ENCODE assay signal across 20 cellular contexts in genomic region chr5:14056039-14056438, GRCh38.
DNase-seq lines count a peak whose midpoint lies in the region; ATAC-seq and TF ChIP-seq lines count a peak whose summit lies in the region.
"Had no signal": no experiment of that assay in that cellular context is flagged by ENCODE, and none has a peak within 500 bp of the region (broad histone marks: within the 10 kb centered on the region; RNA-seq: fewer than 3 reads in every experiment).

No MANE protein-coding gene starts in this region.

- H3F3A ChIP-seq in SK-N-SH (replicated peaks; ENCODE audit: insufficient read depth) = peaks cover 9% of the 10 kb centered on the region

- intact Hi-C loops in IMR-90 (cut with micrococcal nuclease) = no loop called here

- H3K9me1 ChIP-seq in IMR-90 (ENCODE audit: insufficient read depth, low read length) = peaks cover 18% of the 10 kb centered on the region

- in situ Hi-C loops in IMR-90 (cut with MboI; ENCODE audit: low sequenced_read_pairs) = no loop called here

- H3K4me3 Mint-ChIP-seq in osteocyte (ENCODE audit: unreplicated experiment) (no peak overlapping the region), mesothelial cell of epicardium (no peak overlapping the region)
- H3K4me3 Mint-ChIP-seq: CD14-positive monocyte; CD4-positive, alpha-beta T cell; CD8-positive, alpha-beta memory T cell had no signal

- TF ChIP-seq POLR2A in IMR-90 (IDR thresholded peaks at IDR 0.05; ENCODE audit: low read depth, low read length) = no peak

- H3K18ac ChIP-seq in IMR-90 (ENCODE audit: low read depth, low read length) = peak overlapping the region; percentile 97

- TF ChIP-seq EP300 in SK-N-SH (IDR thresholded peaks at IDR 0.05; ENCODE audit: borderline replicate concordance in 1 of 2, low read depth in 1 of 2, low read length in 1 of 2) = no peak

- H2AK5ac ChIP-seq in IMR-90 (ENCODE audit: low read depth, low read length) = peak overlapping the region; percentile 86

- peak overlapping the region; percentile 67; the same call in 1 of the 3 replicates for H2BK15ac ChIP-seq in IMR-90 (ENCODE audit: low read depth, low read length)

- H3K9me3 Mint-ChIP-seq in osteocyte (ENCODE audit: unreplicated experiment) (peaks cover 5% of the 10 kb centered on the region), mesothelial cell of epicardium (peaks cover 6% of the 10 kb centered on the region)
- H3K9me3 Mint-ChIP-seq: CD4-positive, alpha-beta T cell had no signal

- dilution Hi-C loops in IMR-90 (cut with HindIII; ENCODE audit: low sequenced_read_pairs, unreplicated experiment) = no loop called here

- peak overlapping the region; percentile 93 for H4K5ac ChIP-seq in IMR-90 (ENCODE audit: low read depth, low read length)

- no peaks in the 10 kb centered on the region for H3K9me2 ChIP-seq in SK-N-SH

- H3K27ac ChIP-seq in SK-N-SH (ENCODE audit: low read depth in 2 of 2, low read length in 1 of 2) (peak overlapping the region in 1 of 2 experiments; percentile 55; a peak in 1 of 4 replicates), IMR-90 (ENCODE audit: insufficient read depth, low read length) (peak overlapping the region; percentile 96)
- H3K27ac ChIP-seq: 22Rv1; BLaER1 treated with 17β-estradiol and CSF1 and Interleukin-3, amounts not matched to agents 10 nM and 100 nM had no signal

- H3K4ac ChIP-seq in IMR-90 (ENCODE audit: low read depth, low read length) = peak overlapping the region; percentile 85

- BruUV-seq in IMR-90 (replicated peaks; lab: Mats Ljungman, UMichigan) = no TSS peak

- peak overlapping the region; percentile 37; the same call in 1 of the 2 replicates for H3K4me2 ChIP-seq in SK-N-SH
- H3K4me2 ChIP-seq in IMR-90 (ENCODE audit: low read depth, low read length) = no peak overlapping the region
- H3K4me2 ChIP-seq: BLaER1 treated with 17β-estradiol and CSF1 and Interleukin-3, amounts not matched to agents 10 nM and 100 nM had no signal

- H3K4me1 ChIP-seq in SK-N-SH (ENCODE audit: control insufficient read depth in 1 of 2, insufficient read depth in 2 of 2, low read depth in 1 of 2, low read length in 1 of 2) = peaks cover 0 to 11% of the 10 kb centered on the region in 2 experiments; a peak in 2 of 4 replicates
- H3K4me1 ChIP-seq in IMR-90 (ENCODE audit: control insufficient read depth, insufficient read depth, low read length) = peaks cover 27% of the 10 kb centered on the region
- H3K4me1 ChIP-seq: BE2C; BLaER1 treated with 17β-estradiol and CSF1 and Interleukin-3, amounts not matched to agents 10 nM and 100 nM had no signal

- peak overlapping the region; percentile 100 for H2BK120ac ChIP-seq in IMR-90 (ENCODE audit: low read depth, low read length)

- no peaks in the 10 kb centered on the region for H3K27me3 Mint-ChIP-seq in osteocyte (ENCODE audit: unreplicated experiment)
- H3K27me3 Mint-ChIP-seq in mesothelial cell of epicardium (ENCODE audit: low read depth) = no peaks in the 10 kb centered on the region

- H3K56ac ChIP-seq in IMR-90 (ENCODE audit: extremely low read depth, insufficient read depth, low read length) = peak overlapping the region; percentile 55

- H3K9me3 ChIP-seq in SK-N-SH (no peaks in the 10 kb centered on the region), IMR-90 (ENCODE audit: control insufficient read depth, insufficient read depth, low read length) (peaks cover 2% of the 10 kb centered on the region; the same call in 1 of the 2 replicates)
- H3K9me3 ChIP-seq: BE2C had no signal

- H3K79me2 ChIP-seq in SK-N-SH (ENCODE audit: insufficient read depth) = no peaks in the 10 kb centered on the region

- H2AFZ ChIP-seq in SK-N-SH (ENCODE audit: low read depth) = no peak overlapping the region
- no peak overlapping the region for H2AFZ ChIP-seq in IMR-90 (replicated peaks; ENCODE audit: low read length, poor library complexity)

- H4K20me1 ChIP-seq in SK-N-SH (ENCODE audit: insufficient read depth) (no peaks in the 10 kb centered on the region), IMR-90 (ENCODE audit: insufficient read depth, low read length) (no peaks in the 10 kb centered on the region)
- H4K20me1 ChIP-seq: BLaER1 treated with 17β-estradiol and CSF1 and Interleukin-3, amounts not matched to agents 10 nM and 100 nM had no signal

- H3K36me3 ChIP-seq in SK-N-SH (replicated peaks in 1 of 2; ENCODE audit: control insufficient read depth in 1 of 2, insufficient read depth in 2 of 2, low read length in 1 of 2) (no peaks in the 10 kb centered on the region), IMR-90 (ENCODE audit: control insufficient read depth, insufficient read depth, low read length) (no peaks in the 10 kb centered on the region)
- H3K36me3 ChIP-seq: BE2C; BLaER1 treated with 17β-estradiol and CSF1 and Interleukin-3, amounts not matched to agents 10 nM and 100 nM had no signal

- TF ChIP-seq CTCF in SK-N-SH (IDR thresholded peaks at IDR 0.05) = no peak
- TF ChIP-seq CTCF in IMR-90 (conservative IDR thresholded peaks at IDR 0.05; ENCODE audit: low read depth, low read length) = no peak
- TF ChIP-seq CTCF in osteocyte (IDR thresholded peaks at IDR 0.05) = no peak
- TF ChIP-seq CTCF in mesothelial cell of epicardium (IDR thresholded peaks at IDR 0.05; ENCODE audit: unreplicated experiment) = no peak

- ATAC-seq in SK-N-SH treated with all-trans-retinoic acid at 6 μM for 48 hours (no peak), IMR-90 (ENCODE audit: low read depth) (no peak)
- ATAC-seq: GM12878 had no signal

- 91% methylated on average over 3 of the region's 4 CpGs for WGBS in SK-N-SH (ENCODE audit: low lambda C conversion rate)
- WGBS in IMR-90 (ENCODE audit: extremely low coverage in 2 of 2, insufficient read length in 1 of 2), 2 experiments = no CpG with 5 or more reads among the region's 4 CpGs

- H3K23ac ChIP-seq in IMR-90 (ENCODE audit: low read depth, low read length) = peak overlapping the region; percentile 48; the same call in 1 of the 2 replicates

- peak overlapping the region; percentile 100 for H2BK5ac ChIP-seq in IMR-90 (ENCODE audit: low read depth, low read length, poor library complexity, severe bottlenecking)

- H4K91ac ChIP-seq in IMR-90 (ENCODE audit: insufficient read depth, low read depth, low read length) = peak overlapping the region; percentile 86

- peaks cover 18% of the 10 kb centered on the region for H3K4me1 Mint-ChIP-seq in osteocyte (ENCODE audit: unreplicated experiment)
- H3K4me1 Mint-ChIP-seq in mesothelial cell of epicardium = peaks cover 4% of the 10 kb centered on the region
- H3K4me1 Mint-ChIP-seq: CD14-positive monocyte; CD8-positive, alpha-beta memory T cell had no signal

- H3K27me3 ChIP-seq in SK-N-SH (ENCODE audit: insufficient read depth) (no peaks in the 10 kb centered on the region), IMR-90 (ENCODE audit: control insufficient read depth, insufficient read depth, low read length) (no peaks in the 10 kb centered on the region)
- H3K27me3 ChIP-seq: BLaER1 treated with 17β-estradiol and CSF1 and Interleukin-3, amounts not matched to agents 10 nM and 100 nM had no signal

- H3K14ac ChIP-seq in IMR-90 (replicated peaks; ENCODE audit: low read depth, low read length) = peak overlapping the region; percentile 60; the same call in 1 of the 2 replicates

- H3K9ac ChIP-seq in SK-N-SH (no peak overlapping the region), IMR-90 (ENCODE audit: low read depth, low read length) (peak overlapping the region; percentile 53)
- H3K9ac ChIP-seq: BLaER1 treated with 17β-estradiol and CSF1 and Interleukin-3, amounts not matched to agents 10 nM and 100 nM had no signal

- POLR2A ChIA-PET in SK-N-SH (lab: Yijun Ruan, JAX) (no interaction called here), IMR-90 (lab: Charles Lee; ENCODE audit: unreplicated experiment) (interaction anchor here (1.4 kb wide), 1 partner anchor 89 kb away, joined by 3 read pairs; no protein-coding TSS in a partner anchor)

- DNase-seq in SK-N-SH (no peak), IMR-90 (no peak), osteocyte (ENCODE audit: extremely low spot score, unreplicated experiment) (no peak), mesothelial cell of epicardium (ENCODE audit: low spot score in 2 of 2, unreplicated experiment in 2 of 2) (no peak), NOMO-1 (lab: John Stamatoyannopoulos, UW; ENCODE audit: unreplicated experiment in 2 of 2) (no peak)
- DNase-seq in activated T-cell treated with anti-CD3 and anti-CD28 coated beads, Interleukin-2, amount 50 U/mL, for 1 hour = no peak
- DNase-seq: AML-193; BE2C; CD4-positive, alpha-beta T cell; CD8-positive, alpha-beta memory T cell; DMS 273 treated with DMSO at 0.1 percent for 48 hours; DMS79; GDM1; GOT3; H7 had no signal

- H3K4me3 ChIP-seq in SK-N-SH (ENCODE audit: low read depth in 2 of 2, low read length in 1 of 2) (no peak overlapping the region), IMR-90 (ENCODE audit: insufficient read depth, low read depth, low read length) (no peak overlapping the region)
- H3K4me3 ChIP-seq: BLaER1 treated with 17β-estradiol and CSF1 and Interleukin-3, amounts not matched to agents 10 nM and 100 nM; GM12878 had no signal

- H3K36me3 Mint-ChIP-seq in osteocyte (ENCODE audit: unreplicated experiment) (no peaks in the 10 kb centered on the region), mesothelial cell of epicardium (no peaks in the 10 kb centered on the region)
- H3K36me3 Mint-ChIP-seq: CD14-positive monocyte; CD8-positive, alpha-beta memory T cell had no signal

- no peak for TF ChIP-seq RAD21 in SK-N-SH (IDR thresholded peaks at IDR 0.05; ENCODE audit: low read length)
- no peak for TF ChIP-seq RAD21 in IMR-90 (IDR thresholded peaks at IDR 0.05; ENCODE audit: low read length)

- H3K27ac Mint-ChIP-seq in osteocyte (ENCODE audit: unreplicated experiment) (peak overlapping the region; percentile 80), mesothelial cell of epicardium (no peak overlapping the region)
- H3K27ac Mint-ChIP-seq: CD14-positive monocyte; CD4-positive, alpha-beta T cell; CD8-positive, alpha-beta memory T cell had no signal

- peak overlapping the region; percentile 87 to 96 for H4K8ac ChIP-seq in IMR-90 (ENCODE audit: low read depth in 2 of 2, low read length in 2 of 2)

- H3K79me1 ChIP-seq in IMR-90 (ENCODE audit: low read depth in 1 of 2, low read length in 2 of 2) = peaks cover 15 to 49% of the 10 kb centered on the region in 2 experiments; a peak in 3 of 4 replicates

- CTCF ChIA-PET in SK-N-SH (lab: Yijun Ruan, JAX) (no interaction called here), IMR-90 (lab: Yijun Ruan, JAX) (no interaction called here)

- H2BK20ac ChIP-seq in IMR-90 (ENCODE audit: low read depth, low read length) = peak overlapping the region; percentile 91

- peak overlapping the region; percentile 8 for H2AK9ac ChIP-seq in IMR-90 (replicated peaks; ENCODE audit: low read depth, low read length, poor library complexity)

TF ChIP-seq in SK-N-SH, 30 proteins besides CTCF, POLR2A, EP300 and RAD21 (continues in another document):
- TF ChIP-seq MEF2A (IDR thresholded peaks at IDR 0.05; ENCODE audit: borderline replicate concordance, low read depth) = no peak

TF ChIP-seq in SK-N-SH treated with all-trans-retinoic acid at 6 μM for 48 hours, 23 proteins besides CTCF, POLR2A, EP300 and RAD21 (continues in another document):
- TF ChIP-seq ZNF70 (CRISPR knock-in tag; IDR thresholded peaks at IDR 0.05) = no peak
- no peak for TF ChIP-seq ESRRG (CRISPR knock-in tag; IDR thresholded peaks at IDR 0.05)
- TF ChIP-seq TCF4 (CRISPR knock-in tag; IDR thresholded peaks at IDR 0.05; ENCODE audit: borderline replicate concordance) = no peak

TF ChIP-seq in IMR-90, 13 proteins besides CTCF, POLR2A, EP300 and RAD21 (continues in another document):
- TF ChIP-seq CHD1 (IDR thresholded peaks at IDR 0.05; ENCODE audit: low read depth, low read length) (no peak), MXI1 (IDR thresholded peaks at IDR 0.05; ENCODE audit: borderline replicate concordance, low read depth, low read length) (no peak)
